Comparison of ENCODE assay signal across 7 cellular contexts in genomic region chr2:70946832-70947442, GRCh38. TPM values are rescaled to one million over a fixed set of nuclear protein-coding genes. Genes with fewer than 3 reads are reported as not detected.
A peak's percentile ranks its signal among the peaks of the same experiment; 100 is the strongest.
DNase-seq lines count a peak whose midpoint lies in the region; ATAC-seq and TF ChIP-seq lines count a peak whose summit lies in the region.

No MANE protein-coding gene starts in this region.

- no peak for ATAC-seq in GM18498 (IDR thresholded peaks at IDR 0.05; ENCODE audit: unreplicated experiment)

- POLR2A ChIA-PET in GM10248 (lab: Yijun Ruan, JAX): no interaction called here

- in situ Hi-C loops in T47D (cut with HindIII; ENCODE audit: low pct_unique_long_range_greater_than_20kb, low sequenced_read_pairs): no loop called here

- CTCF ChIA-PET in GM10248 (lab: Yijun Ruan, JAX): interaction anchor here (0.9 to 3.9 kb wide), 37 partner anchors 8 to 1203 kb away, joined by 3 to 87 read pairs (median 4); partner anchors contain the start of genes ATP6V1B1, CLEC4F and FAM136A

- H3K27me3 ChIP-seq in kidney epithelial cell (ENCODE audit: control insufficient read depth, insufficient read depth, low read length): no peaks in the 10 kb centered on the region

- no peak overlapping the region for H3K4me3 ChIP-seq in kidney epithelial cell (ENCODE audit: low read depth, low read length)

- no peaks in the 10 kb centered on the region for H3K36me3 ChIP-seq in kidney epithelial cell (ENCODE audit: control insufficient read depth, insufficient read depth, low read length)

- peak; percentile 56 for DNase-seq in GM10248 (ENCODE audit: extremely low spot score)
- peak; percentile 36 for DNase-seq in NCI-H1105 treated with DMSO at 0.1 percent for 48 hours (lab: John Stamatoyannopoulos, UW)
- peak; percentile 36 for DNase-seq in T follicular helper cell (ENCODE audit: low read depth)
- peak; percentile 23 to 56 for DNase-seq in T47D (ENCODE audit: low read depth in 1 of 2, low spot score in 1 of 2)
- no peak for DNase-seq in kidney epithelial cell (ENCODE audit: low read depth)
- DNase-seq in stimulated activated CD4-positive, alpha-beta T cell treated with anti-CD3 and anti-CD28 coated beads, Interleukin-2, amount 100 ng/mL, for 48 hours: peak; percentile 46 to 57

- peak; percentile 82 for TF ChIP-seq CTCF in GM10248 (IDR thresholded peaks at IDR 0.05; ENCODE audit: control extremely low read depth, extremely low read depth, low read depth, missing control alignments)
- TF ChIP-seq CTCF in kidney epithelial cell (IDR thresholded peaks at IDR 0.05; ENCODE audit: insufficient read depth, low read length, poor library complexity, severe bottlenecking): peak; percentile 76

RNA-seq across cellular contexts. Expression of gene ATP6V1B1, which starts 11.2 kb away (rescaled TPM):
- not detected in 2 replicates for total RNA-seq in kidney epithelial cell

RNA-seq across cellular contexts. Expression of gene ANKRD53, which starts 31.5 kb away (rescaled TPM):
- 0.54 and 0.75 TPM in 2 replicates for total RNA-seq in kidney epithelial cell

RNA-seq across cellular contexts. Expression of gene VAX2, which starts 46.6 kb away (rescaled TPM):
- 0.68 TPM in 1 of 2 replicates, not detected in the other for total RNA-seq in kidney epithelial cell

RNA-seq across cellular contexts. Expression of gene TEX261, which starts 47.7 kb away (rescaled TPM):
- 34.2 and 45.2 TPM in 2 replicates for total RNA-seq in kidney epithelial cell
